1 cellular context compared by ENCODE assay signal in the genomic region with DNA sequence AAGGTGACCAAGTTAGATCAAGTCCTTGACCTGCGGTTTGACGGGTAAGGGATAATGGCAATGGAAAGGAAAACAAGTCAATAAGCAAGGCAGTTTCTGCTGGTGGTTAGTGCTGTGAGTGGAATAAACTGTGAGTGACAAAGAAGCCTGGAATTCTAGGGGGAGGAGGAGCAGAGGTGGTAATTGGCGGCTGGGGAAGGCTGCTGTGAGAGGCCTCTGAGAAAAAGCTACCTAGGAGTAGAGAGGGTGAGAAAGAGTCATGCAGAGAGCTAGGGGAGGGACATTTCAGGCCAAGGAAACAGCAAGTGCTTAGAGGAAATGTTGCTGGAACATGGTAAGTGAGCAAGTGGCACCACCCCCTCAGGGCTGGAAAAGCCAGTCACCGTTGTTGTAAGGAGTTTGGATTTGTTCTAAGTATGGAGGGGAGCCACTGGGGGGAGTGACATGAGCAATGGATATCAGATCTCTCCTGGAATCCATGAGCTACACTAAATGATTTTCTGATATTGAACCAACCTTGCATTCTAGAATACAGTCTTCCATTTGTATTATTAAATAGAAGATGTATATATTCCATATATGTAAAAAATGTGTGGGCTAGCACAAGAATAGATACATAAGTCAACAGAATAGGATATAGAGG.
TF ChIP-seq lines count a peak whose summit lies in the region.

No MANE protein-coding gene starts in this region.

TF ChIP-seq in H1, 55 proteins besides CTCF, POLR2A, EP300 and RAD21:
- TF ChIP-seq ASH2L (IDR thresholded peaks at IDR 0.05; ENCODE audit: low read length): no peak
